In genomic region chr15:66424963-66425612, GRCh38 we compare ENCODE assay signal across 23 cellular contexts. TPM values are rescaled to one million over a fixed set of nuclear protein-coding genes. Genes with fewer than 3 reads are reported as not detected.
DNase-seq lines count a peak whose midpoint lies in the region; ATAC-seq, FAIRE-seq and TF ChIP-seq lines count a peak whose summit lies in the region.
"Had no signal": no experiment of that assay in that cellular context is flagged by ENCODE, and none has a peak within 500 bp of the region (broad histone marks: within the 10 kb centered on the region; RNA-seq: fewer than 3 reads in every experiment).

No MANE protein-coding gene starts in this region.

- H3K27me3 Mint-ChIP-seq in activated naive CD4-positive, alpha-beta T cell treated with anti-CD3 and anti-CD28 coated beads for 36 hours (ENCODE audit: low read depth) = no peaks in the 10 kb centered on the region
- peaks cover 12% of the 10 kb centered on the region for H3K27me3 Mint-ChIP-seq in GM23338 (ENCODE audit: insufficient read depth, low read depth, poor library complexity)
- no peaks in the 10 kb centered on the region for H3K27me3 Mint-ChIP-seq in stimulated activated memory B cell treated with anti-CD40 and anti-IgM and Interleukin-4, amounts not matched to agents 10 μg/mL and 1 μg/mL and 100 μg/mL, for 72 hours
- H3K27me3 Mint-ChIP-seq: CD8-positive, alpha-beta memory T cell had no signal

- no peak overlapping the region for H4K91ac ChIP-seq in H1 (replicated peaks; ENCODE audit: insufficient read length, low read length)

- WGBS in H1 (ENCODE audit: extremely low coverage in 1 of 2, insufficient coverage in 1 of 2, insufficient read length in 1 of 2, insufficient replicate concordance in 2 of 2, low coverage in 1 of 2, low lambda C conversion rate in 2 of 2, missing lambda C conversion rate in 1 of 2), 2 experiments = 90% methylated on average over 9 of the region's 9 CpGs; no CpG with 5 or more reads in 1 of the 2 experiments

- ATAC-seq in GM23338 = peak; percentile 23; the same call in 1 of the 3 replicates
- ATAC-seq in stimulated activated memory B cell treated with anti-CD40 and anti-IgM and Interleukin-4, amounts not matched to agents 10 μg/mL and 1 μg/mL and 100 μg/mL, for 72 hours = no peak
- ATAC-seq: left colon, Right ventricle myocardium inferior had no signal

- H3K79me2 ChIP-seq in GM23338 (replicated peaks; ENCODE audit: insufficient read depth) (peaks cover 92% of the 10 kb centered on the region), H1 (ENCODE audit: control insufficient read depth in 1 of 2, insufficient read depth in 2 of 2, low read length in 2 of 2) (peaks cover 0 to 82% of the 10 kb centered on the region in 2 experiments; a peak in 2 of 4 replicates)

- no peak overlapping the region for H2BK20ac ChIP-seq in H1 (ENCODE audit: low read length)

- H3K9me2 ChIP-seq in GM23338 (ENCODE audit: insufficient read depth) = no peaks in the 10 kb centered on the region

- H4K20me1 ChIP-seq in GM23338 (replicated peaks; ENCODE audit: insufficient read depth) = peaks cover 36% of the 10 kb centered on the region; the same call in 1 of the 2 replicates
- H4K20me1 ChIP-seq in H1 (replicated peaks in 1 of 2; ENCODE audit: control insufficient read depth in 1 of 2, insufficient read depth in 2 of 2, low read length in 2 of 2) = peaks cover 0 to 3% of the 10 kb centered on the region in 2 experiments

- CTCF ChIA-PET in activated naive CD4-positive, alpha-beta T cell treated with anti-CD3 and anti-CD28 coated beads for 36 hours (lab: Charles Lee) = interaction anchor here (1.5 kb wide), 1 partner anchor 20 kb away, joined by 3 read pairs; no protein-coding TSS in a partner anchor
- CTCF ChIA-PET in H1 (lab: Charles Lee; ENCODE audit: partially characterized antibody) = interaction anchor here (0.5 to 0.9 kb wide), 3 partner anchors 21 to 46 kb away, joined by 3 read pairs; no protein-coding TSS in a partner anchor

- H4K8ac ChIP-seq in H1 (ENCODE audit: extremely low read depth, insufficient read depth, low read length) = no peak overlapping the region

- H3K36me3 ChIP-seq in GM23338 (ENCODE audit: insufficient read depth) (no peaks in the 10 kb centered on the region), H1 (ENCODE audit: control insufficient read depth in 2 of 4, insufficient read depth in 4 of 4, low read length in 3 of 4) (no peaks in the 10 kb centered on the region)
- H3K36me3 ChIP-seq: esophagus squamous epithelium, vagina had no signal

- H2BK15ac ChIP-seq in H1 (ENCODE audit: low read length) = no peak overlapping the region

- H3K23me2 ChIP-seq in H1 (ENCODE audit: low read depth, low read length) = no peaks in the 10 kb centered on the region; the same call in 1 of the 2 replicates

- H3K4me3 ChIP-seq in GM23338 (no peak overlapping the region), H1 (ENCODE audit: extremely low read depth in 1 of 4, insufficient read depth in 2 of 4, low read depth in 3 of 4, low read length in 4 of 4) (no peak overlapping the region)
- H3K4me3 ChIP-seq: esophagus squamous epithelium, vagina had no signal

- TF ChIP-seq CTCF in GM23338 (conservative IDR thresholded peaks at IDR 0.05; ENCODE audit: low read depth in 2 of 2) = no peak
- no peak for TF ChIP-seq CTCF in H1 (IDR thresholded peaks at IDR 0.05; ENCODE audit: control extremely low read depth in 1 of 3, insufficient read depth in 1 of 3, low read depth in 1 of 3, low read length in 3 of 3)

- H3K18ac ChIP-seq in H1 (ENCODE audit: extremely low read depth, low read length) = 0 out of 2 replicates have a peak overlapping the region, but pooled peaks have one; percentile 6

- H3K4ac ChIP-seq in H1 (replicated peaks; ENCODE audit: insufficient read length, low read depth, low read length) = no peak overlapping the region

- intact Hi-C loops in activated naive CD4-positive, alpha-beta T cell treated with anti-CD3 and anti-CD28 coated beads for 36 hours (cut with micrococcal nuclease) = loop anchor here (2.0 kb wide), 1 partner anchor 38 kb away; the partner anchor contains the start of gene MAP2K1

- TF ChIP-seq POLR2A in H1 (IDR thresholded peaks at IDR 0.05; ENCODE audit: control extremely low read depth in 1 of 2, low read depth in 2 of 2, low read length in 2 of 2) = no peak

- H4K5ac ChIP-seq in H1 (ENCODE audit: insufficient read length, low read depth, low read length) = no peak overlapping the region

- H3F3A ChIP-seq in GM23338 (replicated peaks; ENCODE audit: low read depth) = 0 out of 2 replicates have a peak, but pooled peaks cover 2% of the 10 kb centered on the region

- peak overlapping the region; percentile 77 for H3K27ac Mint-ChIP-seq in activated naive CD4-positive, alpha-beta T cell treated with anti-CD3 and anti-CD28 coated beads for 36 hours
- H3K27ac Mint-ChIP-seq in GM23338 = peak overlapping the region; percentile 34; the same call in 1 of the 2 replicates
- H3K27ac Mint-ChIP-seq in stimulated activated memory B cell treated with anti-CD40 and anti-IgM and Interleukin-4, amounts not matched to agents 10 μg/mL and 1 μg/mL and 100 μg/mL, for 72 hours = peak overlapping the region; percentile 7

- 0 out of 2 replicates have a peak overlapping the region, but pooled peaks have one; percentile 45 for H3K27ac ChIP-seq in GM23338 (ENCODE audit: low read depth)
- H3K27ac ChIP-seq in H1 (ENCODE audit: low read depth, low read length) = no peak overlapping the region
- H3K27ac ChIP-seq: esophagus squamous epithelium, KMS-11, vagina had no signal

- H3K36me3 Mint-ChIP-seq in activated naive CD4-positive, alpha-beta T cell treated with anti-CD3 and anti-CD28 coated beads for 36 hours (ENCODE audit: low read depth) = peaks cover 12% of the 10 kb centered on the region
- no peaks in the 10 kb centered on the region for H3K36me3 Mint-ChIP-seq in GM23338 (ENCODE audit: low read depth)
- peaks cover 14% of the 10 kb centered on the region for H3K36me3 Mint-ChIP-seq in stimulated activated memory B cell treated with anti-CD40 and anti-IgM and Interleukin-4, amounts not matched to agents 10 μg/mL and 1 μg/mL and 100 μg/mL, for 72 hours

- no peak overlapping the region for H3K56ac ChIP-seq in H1 (replicated peaks; ENCODE audit: insufficient read length, low read depth, low read length)

- no peak overlapping the region for H2AFZ ChIP-seq in GM23338
- H2AFZ ChIP-seq in H1 (ENCODE audit: low read length) = no peak overlapping the region

- peaks cover 9% of the 10 kb centered on the region for H3K79me1 ChIP-seq in H1 (ENCODE audit: low read depth, low read length)

- H3K23ac ChIP-seq in H1 (ENCODE audit: insufficient read length) = no peak overlapping the region

- H3K9me3 Mint-ChIP-seq in activated naive CD4-positive, alpha-beta T cell treated with anti-CD3 and anti-CD28 coated beads for 36 hours = no peaks in the 10 kb centered on the region
- H3K9me3 Mint-ChIP-seq in GM23338 = no peaks in the 10 kb centered on the region; the same call in 2 of the 3 replicates
- no peaks in the 10 kb centered on the region for H3K9me3 Mint-ChIP-seq in stimulated activated memory B cell treated with anti-CD40 and anti-IgM and Interleukin-4, amounts not matched to agents 10 μg/mL and 1 μg/mL and 100 μg/mL, for 72 hours

- H3K27me3 ChIP-seq in GM23338 (ENCODE audit: insufficient read depth) (no peaks in the 10 kb centered on the region), H1 (replicated peaks in 1 of 4; ENCODE audit: control insufficient read depth in 3 of 4, extremely low read depth in 1 of 4, insufficient read depth in 3 of 4, low read length in 3 of 4) (no peaks in the 10 kb centered on the region)
- H3K27me3 ChIP-seq: esophagus squamous epithelium, vagina had no signal

- H3K9ac ChIP-seq in H1 (replicated peaks in 1 of 4; ENCODE audit: extremely low read depth in 1 of 4, low read depth in 3 of 4, low read length in 3 of 4) = no peak overlapping the region
- H3K9ac ChIP-seq: KMS-11 had no signal

- no peak overlapping the region for H2BK5ac ChIP-seq in H1 (ENCODE audit: low read depth, low read length)

- no peak for TF ChIP-seq RAD21 in H1 (IDR thresholded peaks at IDR 0.05 in 1 of 2, conservative IDR thresholded peaks at IDR 0.05 in 1 of 2; ENCODE audit: low read depth in 2 of 2, low read length in 2 of 2)

- no peak overlapping the region for H3K14ac ChIP-seq in H1 (ENCODE audit: insufficient read length)

- H3K4me2 ChIP-seq in GM23338 (no peak overlapping the region), H1 (ENCODE audit: insufficient read depth in 1 of 2, low read depth in 2 of 2, low read length in 2 of 2) (no peak overlapping the region)
- H3K4me2 ChIP-seq: KMS-11 had no signal

- peak overlapping the region; percentile 42 for H3K4me3 Mint-ChIP-seq in activated naive CD4-positive, alpha-beta T cell treated with anti-CD3 and anti-CD28 coated beads for 36 hours
- no peak overlapping the region for H3K4me3 Mint-ChIP-seq in GM23338
- no peak overlapping the region for H3K4me3 Mint-ChIP-seq in stimulated activated memory B cell treated with anti-CD40 and anti-IgM and Interleukin-4, amounts not matched to agents 10 μg/mL and 1 μg/mL and 100 μg/mL, for 72 hours

- H2BK12ac ChIP-seq in H1 (ENCODE audit: low read depth, low read length) = no peak overlapping the region

- peaks cover 55% of the 10 kb centered on the region for H3K4me1 Mint-ChIP-seq in activated naive CD4-positive, alpha-beta T cell treated with anti-CD3 and anti-CD28 coated beads for 36 hours (ENCODE audit: low read depth)
- peaks cover 34% of the 10 kb centered on the region for H3K4me1 Mint-ChIP-seq in GM23338
- peaks cover 53% of the 10 kb centered on the region for H3K4me1 Mint-ChIP-seq in stimulated activated memory B cell treated with anti-CD40 and anti-IgM and Interleukin-4, amounts not matched to agents 10 μg/mL and 1 μg/mL and 100 μg/mL, for 72 hours

- no peak for FAIRE-seq in H1 (lab: Jason Lieb, UNC)

- TF ChIP-seq EP300 in H1 (IDR thresholded peaks at IDR 0.05; ENCODE audit: borderline replicate concordance in 1 of 2, low read depth in 2 of 2, low read length in 2 of 2) = no peak

- no peak overlapping the region for H2AK5ac ChIP-seq in H1 (ENCODE audit: low read depth, low read length)

- H3K9me3 ChIP-seq in H1 (ENCODE audit: insufficient read depth in 2 of 2, low read depth in 1 of 2, low read length in 1 of 2) = no peaks in the 10 kb centered on the region
- H3K9me3 ChIP-seq: esophagus squamous epithelium, vagina had no signal

- H3K4me1 ChIP-seq in GM23338 (ENCODE audit: insufficient read depth) (peaks cover 17% of the 10 kb centered on the region), H1 (replicated peaks in 1 of 4; ENCODE audit: control insufficient read depth in 3 of 4, insufficient read depth in 4 of 4, low read length in 3 of 4) (peaks cover 0 to 7% (median 0%) of the 10 kb centered on the region in 4 experiments; a peak in 3 of 7 replicates)
- H3K4me1 ChIP-seq: esophagus squamous epithelium, vagina had no signal

- no peak overlapping the region for H2BK120ac ChIP-seq in H1 (replicated peaks; ENCODE audit: low read depth, low read length)

- POLR2A ChIA-PET in H1 (lab: Charles Lee; ENCODE audit: partially characterized antibody) = interaction anchor here (1.3 kb wide), 1 partner anchor 71 kb away, joined by 3 read pairs; no protein-coding TSS in a partner anchor

- DNase-seq in activated naive CD4-positive, alpha-beta T cell treated with anti-CD3 and anti-CD28 coated beads for 36 hours = peak; percentile 22
- DNase-seq in activated naive CD4-positive, alpha-beta T cell treated with anti-CD3 and anti-CD28 coated beads, Interleukin-2, amount 50 U/mL, for 16 hours = no peak
- DNase-seq in GM23338 (ENCODE audit: low spot score) (no peak), H1 (ENCODE audit: low read depth in 1 of 2, low spot score in 2 of 2) (no peak), ureter (ENCODE audit: low spot score) (no peak), AG08396 (ENCODE audit: low spot score) (no peak)
- DNase-seq in stimulated activated naive CD4-positive, alpha-beta T cell treated with Interleukin-2 at 50 U/mL for 16 hours (lab: John Stamatoyannopoulos, UW) = no peak
- DNase-seq: activated CD8-positive, alpha-beta memory T cell treated with anti-CD3 and anti-CD28 coated beads for 24 hours; aorta; CD8-positive, alpha-beta memory T cell; DMS53; effector CD8-positive, alpha-beta T cell; esophagus squamous epithelium; left colon; midbrain; NCI-H1048; NCI-H526 treated with DMSO at 0.1 percent for 48 hours; retina; stimulated activated CD8-positive, alpha-beta memory T cell treated with anti-CD3 and anti-CD28 coated beads, Interleukin-4, amount 100 ng/mL, for 48 hours had no signal

RNA-seq across cellular contexts. Expression of gene MAP2K1, which starts 38.4 kb away (rescaled TPM):
- total RNA-seq in activated naive CD4-positive, alpha-beta T cell treated with anti-CD3 and anti-CD28 coated beads for 36 hours = 10 to 100 TPM; 69.6 to 72.6 TPM
- 68.5 and 73.9 TPM in 2 replicates for total RNA-seq in GM23338 (2014; rRNA removed; shearing (Covaris generic))
- polyA plus RNA-seq in GM23338 (2016; fragmentation: Nextera tagmentation; extraction: Ambion mirVana) = 40.2 and 42.0 TPM in 2 replicates
- total RNA-seq in H1 (2021; fragmentation: NEBNext Ultra II Directional; extraction: Animal tissue kit (Norgen Biotek cat#: 25700)) = 70.4 and 78.2 TPM in 2 replicates
- polyA plus RNA-seq in H1 (2011; rRNA removed) = 38.9 and 54.7 TPM in 2 replicates
- 46.5 TPM for polyA plus RNA-seq in H1 (2011; cell fraction: cytosol; rRNA removed)
- 33.9 TPM for polyA plus RNA-seq in H1 (2011; cell fraction: nucleus; rRNA removed)
- 63.2 to 65.7 TPM (median 64.2 TPM) in 4 replicates for polyA plus RNA-seq in H1 (2012, experiment 1 of 2)
- 46.6 TPM for polyA plus RNA-seq in H1 (2012, experiment 2 of 2)
- 26.6 TPM for polyA plus RNA-seq in H1 (2013, experiment 1 of 2)
- polyA plus RNA-seq in H1 (2013, experiment 2 of 2) = 27.6 TPM
- 23.6 and 27.1 TPM in 2 replicates for polyA minus RNA-seq in H1 (2011; rRNA and poly(A)+ RNA removed)
- polyA minus RNA-seq in H1 (2011; cell fraction: cytosol; rRNA and poly(A)+ RNA removed) = 20.9 TPM
- polyA minus RNA-seq in H1 (2011; cell fraction: nucleus; rRNA and poly(A)+ RNA removed) = 16.5 TPM
- total RNA-seq in ureter = 23.1 TPM

Comparison
In these comparisons a context has a peak if more than half of its experiments do, and no peak if none do; other contexts are left out.
1. H3K27ac Mint-ChIP-seq: peak in every context shown above with its lines; median percentile 77 in activated naive CD4-positive, alpha-beta T cell treated with anti-CD3 and anti-CD28 coated beads for 36 hours; 34 in GM23338; 7 in stimulated activated memory B cell treated with anti-CD40 and anti-IgM and Interleukin-4, amounts not matched to agents 10 μg/mL and 1 μg/mL and 100 μg/mL, for 72 hours.